8 cellular contexts compared by ENCODE assay signal in the genomic region with DNA sequence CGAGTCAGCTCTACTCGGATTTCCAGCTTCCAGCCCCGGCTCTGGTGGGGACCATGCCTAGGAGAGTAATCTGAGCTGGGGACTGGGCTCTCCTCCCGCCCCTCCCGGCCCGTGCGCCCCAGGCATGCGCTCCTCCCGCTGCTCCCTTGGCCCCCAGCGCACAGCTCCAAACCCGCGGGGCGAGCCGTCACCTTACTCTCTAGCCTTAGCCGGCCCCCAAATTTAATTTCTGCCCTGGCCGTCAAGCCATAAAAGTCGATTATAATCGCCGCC. TPM values are rescaled to one million over a fixed set of nuclear protein-coding genes. Genes with fewer than 3 reads are reported as not detected.
A peak's percentile ranks its signal among the peaks of the same experiment; 100 is the strongest.
DNase-seq lines count a peak whose midpoint lies in the region; ATAC-seq and TF ChIP-seq lines count a peak whose summit lies in the region.

No MANE protein-coding gene starts in this region.

- no peak overlapping the region for H3K27ac Mint-ChIP-seq in activated T-cell treated with anti-CD3 and anti-CD28 coated beads, Interleukin-2, amount 50 U/mL, for 72 hours

- H3K36me3 ChIP-seq in iPS-15b (ENCODE audit: control insufficient read depth, insufficient read depth, low read length) (peaks cover 8% of the 10 kb centered on the region), spleen (no peaks in the 10 kb centered on the region)

- WGBS in spleen, 5 donors = 0 to 2% (median 1%) methylated on average over 16 to 19 of the region's 19 CpGs

- intact Hi-C loops in spleen (cut with DNase I; ENCODE audit: low total_unique reads) = no loop called here

- H3K27me3 ChIP-seq in iPS-15b (ENCODE audit: control insufficient read depth, insufficient read depth, low read length) = no peaks in the 10 kb centered on the region
- H3K27me3 ChIP-seq in spleen (replicated peaks in 1 of 7) = peaks cover 0 to 40% (median 15%) of the 10 kb centered on the region in 7 donors

- peak overlapping the region; percentile 79 to 84 for H3K4me3 Mint-ChIP-seq in activated T-cell treated with anti-CD3 and anti-CD28 coated beads, Interleukin-2, amount 50 U/mL, for 72 hours

- peak; percentile 24 to 26 for ATAC-seq in activated T-cell treated with anti-CD3 and anti-CD28 coated beads, Interleukin-2, amount 50 U/mL, for 72 hours (replicated peaks in 1 of 2)
- ATAC-seq in HG02588 (IDR thresholded peaks at IDR 0.05; ENCODE audit: unreplicated experiment) = no peak

- no peak for TF ChIP-seq EP300 in Ishikawa (IDR thresholded peaks at IDR 0.05; ENCODE audit: borderline replicate concordance)

- peaks cover 16% of the 10 kb centered on the region for H3K4me1 Mint-ChIP-seq in activated T-cell treated with anti-CD3 and anti-CD28 coated beads, Interleukin-2, amount 50 U/mL, for 72 hours (ENCODE audit: low read depth)

- H3K9me3 Mint-ChIP-seq in activated T-cell treated with anti-CD3 and anti-CD28 coated beads, Interleukin-2, amount 50 U/mL, for 72 hours = no peaks in the 10 kb centered on the region

- no peak for TF ChIP-seq CTCF in astrocyte of the cerebellum (IDR thresholded peaks at IDR 0.05; ENCODE audit: low read depth, low read length, missing control alignments)
- no peak for TF ChIP-seq CTCF in spleen (IDR thresholded peaks at IDR 0.05 in 8 of 11, conservative IDR thresholded peaks at IDR 0.05 in 3 of 11)

- H3K9me3 ChIP-seq in iPS-15b (ENCODE audit: control insufficient read depth, insufficient read depth, low read length) (no peaks in the 10 kb centered on the region), spleen (no peaks in the 10 kb centered on the region)

- peak overlapping the region in 5 of 8 donors; percentile 18 to 83 (median 79) for H3K27ac ChIP-seq in spleen

- H3K9ac ChIP-seq in iPS-15b (ENCODE audit: low read depth, low read length) = peak overlapping the region; percentile 70

- in situ Hi-C loops in astrocyte of the cerebellum (cut with HindIII; ENCODE audit: low sequenced_read_pairs) = no loop called here

- H3K4me1 ChIP-seq in iPS-15b (ENCODE audit: control insufficient read depth, insufficient read depth, low read length) = peaks cover 15% of the 10 kb centered on the region
- H3K4me1 ChIP-seq in spleen = peaks cover 9 to 35% (median 25%) of the 10 kb centered on the region in 6 donors

- peaks cover 0 to 3% of the 10 kb centered on the region in 2 donors for H3K36me3 Mint-ChIP-seq in activated T-cell treated with anti-CD3 and anti-CD28 coated beads, Interleukin-2, amount 50 U/mL, for 72 hours (ENCODE audit: insufficient read depth in 2 of 2)

- H3K27me3 Mint-ChIP-seq in activated T-cell treated with anti-CD3 and anti-CD28 coated beads, Interleukin-2, amount 50 U/mL, for 72 hours (ENCODE audit: low read depth) = peaks cover 53% of the 10 kb centered on the region

- no peak for TF ChIP-seq POLR2A in spleen (IDR thresholded peaks at IDR 0.05)

- peak overlapping the region; percentile 54 for H3K4me3 ChIP-seq in astrocyte of the cerebellum (ENCODE audit: low read depth, low read length)
- H3K4me3 ChIP-seq in iPS-15b (ENCODE audit: low read depth, low read length) = peak overlapping the region; percentile 80
- H3K4me3 ChIP-seq in spleen = peak overlapping the region; percentile 48 to 73 (median 52)

- TF ChIP-seq RAD21 in Ishikawa (IDR thresholded peaks at IDR 0.05; ENCODE audit: low read depth) = no peak

- DNase-seq in activated T-cell treated with anti-CD3 and anti-CD28 coated beads, Interleukin-2, amount 50 U/mL, for 72 hours = peak in 1 of 2 donors; percentile 12
- no peak for DNase-seq in activated T-cell treated with anti-CD3 and anti-CD28 coated beads, Interleukin-2, amount 50 U/mL, for 48 hours
- DNase-seq in astrocyte of the cerebellum (ENCODE audit: low read depth) (no peak), spleen (no peak), HPDE6-E6E7 (ENCODE audit: extremely low spot score) (no peak)

TF ChIP-seq in Ishikawa, 13 proteins besides CTCF, POLR2A, EP300 and RAD21:
- no peak for TF ChIP-seq CEBPB (IDR thresholded peaks at IDR 0.05)
- peak; percentile 55; the same call in 1 of the 2 replicates for TF ChIP-seq TEAD4 (IDR thresholded peaks at IDR 0.05)
- no peak for TF ChIP-seq NFIC (IDR thresholded peaks at IDR 0.05)
- peak; percentile 4; the same call in 1 of the 2 replicates for TF ChIP-seq ZBTB7A (IDR thresholded peaks at IDR 0.05; ENCODE audit: low read depth)
- TF ChIP-seq TAF1 (IDR thresholded peaks at IDR 0.05; ENCODE audit: low read depth) = no peak; the same call in 1 of the 2 replicates
- no peak for TF ChIP-seq CREB1 (IDR thresholded peaks at IDR 0.05; ENCODE audit: low read depth)
- no peak for TF ChIP-seq EGR1 (IDR thresholded peaks at IDR 0.05)
- TF ChIP-seq, protein P1, sequence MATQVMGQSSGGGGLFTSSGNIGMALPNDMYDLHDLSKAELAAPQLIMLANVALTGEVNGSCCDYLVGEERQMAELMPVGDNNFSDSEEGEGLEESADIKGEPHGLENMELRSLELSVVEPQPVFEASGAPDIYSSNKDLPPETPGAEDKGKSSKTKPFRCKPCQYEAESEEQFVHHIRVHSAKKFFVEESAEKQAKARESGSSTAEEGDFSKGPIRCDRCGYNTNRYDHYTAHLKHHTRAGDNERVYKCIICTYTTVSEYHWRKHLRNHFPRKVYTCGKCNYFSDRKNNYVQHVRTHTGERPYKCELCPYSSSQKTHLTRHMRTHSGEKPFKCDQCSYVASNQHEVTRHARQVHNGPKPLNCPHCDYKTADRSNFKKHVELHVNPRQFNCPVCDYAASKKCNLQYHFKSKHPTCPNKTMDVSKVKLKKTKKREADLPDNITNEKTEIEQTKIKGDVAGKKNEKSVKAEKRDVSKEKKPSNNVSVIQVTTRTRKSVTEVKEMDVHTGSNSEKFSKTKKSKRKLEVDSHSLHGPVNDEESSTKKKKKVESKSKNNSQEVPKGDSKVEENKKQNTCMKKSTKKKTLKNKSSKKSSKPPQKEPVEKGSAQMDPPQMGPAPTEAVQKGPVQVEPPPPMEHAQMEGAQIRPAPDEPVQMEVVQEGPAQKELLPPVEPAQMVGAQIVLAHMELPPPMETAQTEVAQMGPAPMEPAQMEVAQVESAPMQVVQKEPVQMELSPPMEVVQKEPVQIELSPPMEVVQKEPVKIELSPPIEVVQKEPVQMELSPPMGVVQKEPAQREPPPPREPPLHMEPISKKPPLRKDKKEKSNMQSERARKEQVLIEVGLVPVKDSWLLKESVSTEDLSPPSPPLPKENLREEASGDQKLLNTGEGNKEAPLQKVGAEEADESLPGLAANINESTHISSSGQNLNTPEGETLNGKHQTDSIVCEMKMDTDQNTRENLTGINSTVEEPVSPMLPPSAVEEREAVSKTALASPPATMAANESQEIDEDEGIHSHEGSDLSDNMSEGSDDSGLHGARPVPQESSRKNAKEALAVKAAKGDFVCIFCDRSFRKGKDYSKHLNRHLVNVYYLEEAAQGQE (IDR thresholded peaks at IDR 0.05; ENCODE audit: low read depth) = no peak
- TF ChIP-seq, protein P2, sequence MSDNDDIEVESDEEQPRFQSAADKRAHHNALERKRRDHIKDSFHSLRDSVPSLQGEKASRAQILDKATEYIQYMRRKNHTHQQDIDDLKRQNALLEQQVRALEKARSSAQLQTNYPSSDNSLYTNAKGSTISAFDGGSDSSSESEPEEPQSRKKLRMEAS (IDR thresholded peaks at IDR 0.05) = peak; percentile 20; the same call in 1 of the 2 replicates
- TF ChIP-seq FOXM1 (IDR thresholded peaks at IDR 0.05; ENCODE audit: borderline replicate concordance, low read depth) = no peak

RNA-seq across cellular contexts. Expression of a gene that starts 41.7 kb away (rescaled TPM):
- 10 to 100 TPM; 22.8 to 24.6 TPM for total RNA-seq in activated T-cell treated with anti-CD3 and anti-CD28 coated beads, Interleukin-2, amount 50 U/mL, for 72 hours
- 10 to 100 TPM; 20.5 to 54.5 (median 26.8) TPM for total RNA-seq in spleen
- 10 to 100 TPM; 11.4 to 22.9 (median 16.4) TPM for polyA plus RNA-seq in spleen
